In genomic region chr19:50792246-50792851, GRCh38 we compare ENCODE assay signal across 24 cellular contexts. TPM values are rescaled to one million over a fixed set of nuclear protein-coding genes. Genes with fewer than 3 reads are reported as not detected.
DNase-seq lines count a peak whose midpoint lies in the region; ATAC-seq, FAIRE-seq and TF ChIP-seq lines count a peak whose summit lies in the region.
"Had no signal": no experiment of that assay in that cellular context is flagged by ENCODE, and none has a peak within 500 bp of the region (broad histone marks: within the 10 kb centered on the region; RNA-seq: fewer than 3 reads in every experiment).

No MANE protein-coding gene starts in this region.

- no peaks in the 10 kb centered on the region for H3K9me3 ChIP-seq in A549
- H3K9me3 ChIP-seq in Karpas-422 (ENCODE audit: low read length), result no peaks in the 10 kb centered on the region
- H3K9me3 ChIP-seq: BLaER1, HAP-1 had no signal

- H3K27me3 ChIP-seq in Karpas-422 (ENCODE audit: low read length), result no peaks in the 10 kb centered on the region
- H3K27me3 ChIP-seq: BLaER1 had no signal

- H4K20me1 ChIP-seq in Karpas-422 (ENCODE audit: insufficient read depth, low read depth, low read length), result peaks cover 18% of the 10 kb centered on the region

- CTCF ChIA-PET in A549 (lab: Yijun Ruan, JAX), result interaction anchor here (0.6 to 11.9 kb wide), 12 partner anchors 9 to 304 kb away, joined by 3 to 121 read pairs (median 4); partner anchors contain the start of gene CLEC11A

- H3K36me3 ChIP-seq in Karpas-422 (ENCODE audit: insufficient read depth, low read length), result peaks cover 8% of the 10 kb centered on the region; the same call in 1 of the 2 replicates

- H3K4me3 ChIP-seq in A549 (no peak overlapping the region), Karpas-422 (ENCODE audit: low read length) (no peak overlapping the region)
- H3K4me3 ChIP-seq: BLaER1, HAP-1 had no signal

- no peak for TF ChIP-seq CTCF in A549 (IDR thresholded peaks at IDR 0.05)

- DNase-seq in DMS53 (lab: John Stamatoyannopoulos, UW) (peak; percentile 47), DMS53 treated with DMSO at 0.1 percent for 48 hours (lab: John Stamatoyannopoulos, UW; ENCODE audit: unreplicated experiment) (no peak), A549 (ENCODE audit: low read depth in 1 of 2, low spot score in 1 of 2) (no peak), Karpas-422 (peak; percentile 56), glomerular visceral epithelial cell (ENCODE audit: extremely low spot score) (peak; percentile 18), NCI-H2227 (lab: John Stamatoyannopoulos, UW; ENCODE audit: unreplicated experiment) (no peak), T-helper 9 cell (no peak), NCI-H69 (lab: John Stamatoyannopoulos, UW) (no peak)
- DNase-seq: Calu3; CD8-positive, alpha-beta T cell; DMS79 treated with DMSO at 0.1 percent for 48 hours; MV-4-11; NCI-H1694 treated with DMSO at 0.1 percent for 48 hours; NCI-H2107; NCI-H345; NCI-H524 treated with DMSO at 0.1 percent for 48 hours; NK-92 treated with Interleukin-12 subunit alpha and Interleukin-12 subunit beta, amount 100 ng/mL, for 24 hours had no signal

- H3K4me1 ChIP-seq in A549, result peaks cover 9% of the 10 kb centered on the region; the same call in 2 of the 3 replicates
- 0 out of 2 replicates have a peak, but pooled peaks cover 3% of the 10 kb centered on the region for H3K4me1 ChIP-seq in Karpas-422 (ENCODE audit: low read length)
- H3K4me1 ChIP-seq: HAP-1 had no signal

- no peak for FAIRE-seq in A549 (lab: Jason Lieb, UNC)
- FAIRE-seq: RCC 7860 had no signal

- POLR2A ChIA-PET in A549 (lab: Yijun Ruan, JAX), result interaction anchor here (0.8 to 1.0 kb wide), 2 partner anchors 10 to 13 kb away, joined by 4 read pairs; no protein-coding TSS in a partner anchor

- H3K9ac ChIP-seq in Karpas-422 (ENCODE audit: low read length), result no peak overlapping the region
- H3K9ac ChIP-seq: BLaER1 had no signal

- WGBS in A549 (ENCODE audit: missing lambda C conversion rate), result 87% methylated on average over 8 of the region's 8 CpGs

- no peaks in the 10 kb centered on the region for H3K9me2 ChIP-seq in Karpas-422 (replicated peaks; ENCODE audit: insufficient read depth, low read length)

- no peak overlapping the region for H2AFZ ChIP-seq in Karpas-422 (ENCODE audit: low read length)

- ATAC-seq in A549, result no peak; a peak in 1 of 6 replicates
- ATAC-seq: CD8-positive, alpha-beta T cell; Right ventricle myocardium inferior had no signal

- no peaks in the 10 kb centered on the region for H3K79me2 ChIP-seq in Karpas-422 (ENCODE audit: low read length)

- H3K27ac ChIP-seq in A549 (no peak overlapping the region), Karpas-422 (ENCODE audit: low read length) (no peak overlapping the region)
- H3K27ac ChIP-seq: BLaER1 had no signal

- TF ChIP-seq RAD21 in A549 (conservative IDR thresholded peaks at IDR 0.05 in 1 of 2, IDR thresholded peaks at IDR 0.05 in 1 of 2), result no peak

- TF ChIP-seq POLR2A in A549 (IDR thresholded peaks at IDR 0.05; ENCODE audit: low read length), result no peak

- no peak overlapping the region for H3K4me2 ChIP-seq in A549
- H3K4me2 ChIP-seq in Karpas-422 (ENCODE audit: low read depth, low read length, poor library complexity, severe bottlenecking), result no peak overlapping the region
- H3K4me2 ChIP-seq: BLaER1 had no signal

- no peak for TF ChIP-seq EP300 in A549 (IDR thresholded peaks at IDR 0.05)

TF ChIP-seq in A549, 52 proteins besides CTCF, POLR2A, EP300 and RAD21:
- no peak for TF ChIP-seq JUN (IDR thresholded peaks at IDR 0.05)
- TF ChIP-seq FOSL2 (IDR thresholded peaks at IDR 0.05), result no peak
- TF ChIP-seq FOSL2 (CRISPR knock-in tag; IDR thresholded peaks at IDR 0.05), result no peak
- no peak for TF ChIP-seq SMC3 (IDR thresholded peaks at IDR 0.05)
- TF ChIP-seq TFCP2L1 (CRISPR knock-in tag; IDR thresholded peaks at IDR 0.05), result 0 out of 2 replicates have a peak, but pooled peaks have one; percentile 49

RNA-seq across cellular contexts. Expression of gene ACP4, which starts 2.1 kb away (rescaled TPM):
- polyA plus RNA-seq in A549 (2011; rRNA removed) (not detected in 2 replicates), A549 (2017; fragmentation: RNase III; extraction: RNeasy Plus Mini Kit Qiagen cat#74134 plus additional on column Dnase treatment) (not detected in 3 replicates)
- not detected in 2 replicates for polyA plus RNA-seq in A549 (2012; cell fraction: cytosol; rRNA removed)
- polyA plus RNA-seq in A549 (2012; cell fraction: nucleus; rRNA removed), result not detected in 2 replicates
- polyA minus RNA-seq in A549 (2011; rRNA and poly(A)+ RNA removed), result not detected in 2 replicates
- total RNA-seq in Karpas-422 (2014; rRNA removed; shearing (Covaris generic); ENCODE audit: low replicate concordance), result not detected in 2 replicates
- total RNA-seq: A172; Calu3; CD8-positive, alpha-beta T cell; G401; Right ventricle myocardium inferior; SK-MEL-5 had no signal

RNA-seq across cellular contexts. Expression of gene GPR32, which starts 22.1 kb away (rescaled TPM):
- polyA plus RNA-seq in A549 (2011; rRNA removed), result not detected in 2 replicates
- not detected in 2 replicates for polyA plus RNA-seq in A549 (2012; cell fraction: cytosol; rRNA removed)
- polyA plus RNA-seq in A549 (2012; cell fraction: nucleus; rRNA removed), result not detected in 2 replicates
- not detected in 3 replicates for polyA plus RNA-seq in A549 (2017; fragmentation: RNase III; extraction: RNeasy Plus Mini Kit Qiagen cat#74134 plus additional on column Dnase treatment)
- polyA minus RNA-seq in A549 (2011; rRNA and poly(A)+ RNA removed), result not detected in 2 replicates
- total RNA-seq in Karpas-422 (2014; rRNA removed; shearing (Covaris generic); ENCODE audit: low replicate concordance), result not detected in 2 replicates
- total RNA-seq: A172; Calu3; CD8-positive, alpha-beta T cell; G401; Right ventricle myocardium inferior; SK-MEL-5 had no signal

RNA-seq across cellular contexts. Expression of gene KLK1, which starts 31.2 kb away (rescaled TPM):
- polyA plus RNA-seq in A549 (2011; rRNA removed) (0.25 and 0.30 TPM in 2 replicates), A549 (2017; fragmentation: RNase III; extraction: RNeasy Plus Mini Kit Qiagen cat#74134 plus additional on column Dnase treatment) (not detected in 3 replicates)
- polyA plus RNA-seq in A549 (2012; cell fraction: cytosol; rRNA removed), result 0.11 and 0.12 TPM in 2 replicates
- polyA plus RNA-seq in A549 (2012; cell fraction: nucleus; rRNA removed), result 0.07 and 0.12 TPM in 2 replicates
- polyA minus RNA-seq in A549 (2011; rRNA and poly(A)+ RNA removed), result 0.97 TPM in 1 of 2 replicates, not detected in the other
- not detected in 2 replicates for total RNA-seq in Karpas-422 (2014; rRNA removed; shearing (Covaris generic); ENCODE audit: low replicate concordance)
- total RNA-seq: A172; Calu3; CD8-positive, alpha-beta T cell; G401; SK-MEL-5 had no signal

RNA-seq across cellular contexts. Expression of gene KLK15, which starts 41.0 kb away (rescaled TPM):
- polyA plus RNA-seq in A549 (2011; rRNA removed) (not detected in 2 replicates), A549 (2017; fragmentation: RNase III; extraction: RNeasy Plus Mini Kit Qiagen cat#74134 plus additional on column Dnase treatment) (not detected in 3 replicates)
- not detected in 2 replicates for polyA plus RNA-seq in A549 (2012; cell fraction: cytosol; rRNA removed)
- polyA plus RNA-seq in A549 (2012; cell fraction: nucleus; rRNA removed), result not detected in 2 replicates
- polyA minus RNA-seq in A549 (2011; rRNA and poly(A)+ RNA removed), result not detected in 2 replicates
- not detected in 2 replicates for total RNA-seq in Karpas-422 (2014; rRNA removed; shearing (Covaris generic); ENCODE audit: low replicate concordance)
- total RNA-seq: A172; Calu3; CD8-positive, alpha-beta T cell; G401; Right ventricle myocardium inferior; SK-MEL-5 had no signal

Comparison
In these comparisons a context has a peak if more than half of its experiments do, and no peak if none do; other contexts are left out.
1. DNase-seq: peak in DMS53 (single experiment), Karpas-422 (single experiment) and glomerular visceral epithelial cell (single experiment); none in DMS53 treated with DMSO at 0.1 percent for 48 hours (single experiment), A549 (0 of 2), NCI-H2227 (single experiment), T-helper 9 cell (single experiment) and NCI-H69 (single experiment).